In genomic region chr12:121990692-121991603, GRCh38 we compare ENCODE assay signal across 8 cellular contexts. TPM values are rescaled to one million over a fixed set of nuclear protein-coding genes. Genes with fewer than 3 reads are reported as not detected.
DNase-seq lines count a peak whose midpoint lies in the region; ATAC-seq and TF ChIP-seq lines count a peak whose summit lies in the region.

No MANE protein-coding gene starts in this region.

- no peaks in the 10 kb centered on the region for H3K9me3 ChIP-seq in right cardiac atrium (ENCODE audit: control insufficient read depth, low read length)
- no peaks in the 10 kb centered on the region for H3K9me3 ChIP-seq in tibial artery

- no peak overlapping the region for H3K4me3 ChIP-seq in GM06990 (replicated peaks; ENCODE audit: low read depth, low read length)
- H3K4me3 ChIP-seq in fibroblast of mammary gland (ENCODE audit: control insufficient read depth, low read depth, low read length): no peak overlapping the region
- no peak overlapping the region for H3K4me3 ChIP-seq in right cardiac atrium (ENCODE audit: low read length)
- H3K4me3 ChIP-seq in tibial artery: no peak overlapping the region

- H3K4me1 ChIP-seq in right cardiac atrium (ENCODE audit: control insufficient read depth, insufficient read depth, low read length) (no peaks in the 10 kb centered on the region), tibial artery (peaks cover 0 to 2% (median 0%) of the 10 kb centered on the region in 4 donors)

- intact Hi-C loops in right cardiac atrium (cut with DNase I): no loop called here
- intact Hi-C loops in tibial artery (cut with DNase I; ENCODE audit: low total_unique reads): no loop called here

- H3K27me3 ChIP-seq in GM06990 (replicated peaks; ENCODE audit: control insufficient read depth, insufficient read depth, low read length) (no peaks in the 10 kb centered on the region; the same call in 1 of the 2 replicates), right cardiac atrium (ENCODE audit: control insufficient read depth, insufficient read depth) (no peaks in the 10 kb centered on the region), tibial artery (no peaks in the 10 kb centered on the region)

- ATAC-seq in GM19438 (IDR thresholded peaks at IDR 0.05; ENCODE audit: low read depth, unreplicated experiment) (peak; percentile 69), HG03354 (IDR thresholded peaks at IDR 0.05; ENCODE audit: poor library complexity, severe bottlenecking, unreplicated experiment) (peak; percentile 83), right cardiac atrium (no peak)

- no peak for TF ChIP-seq CTCF in GM06990 (IDR thresholded peaks at IDR 0.05; ENCODE audit: insufficient read depth, low read length, poor library complexity, severe bottlenecking)
- TF ChIP-seq CTCF in fibroblast of mammary gland (conservative IDR thresholded peaks at IDR 0.05; ENCODE audit: control insufficient read depth, insufficient read depth, low read depth, low read length): no peak
- no peak for TF ChIP-seq CTCF in tibial artery (IDR thresholded peaks at IDR 0.05)

- no peak overlapping the region for H3K27ac ChIP-seq in right cardiac atrium (ENCODE audit: low read length)
- H3K27ac ChIP-seq in tibial artery: no peak overlapping the region

- peak; percentile 75 for DNase-seq in GM06990 (ENCODE audit: extremely low read depth, insufficient read length)
- peak; percentile 51 for DNase-seq in fibroblast of mammary gland (ENCODE audit: low read depth)
- DNase-seq in right cardiac atrium: no peak
- DNase-seq in tibial artery: no peak
- no peak for DNase-seq in DMS153 (lab: John Stamatoyannopoulos, UW)
- DNase-seq in HK-2 (ENCODE audit: unreplicated experiment): no peak

- no peaks in the 10 kb centered on the region for H3K36me3 ChIP-seq in GM06990 (ENCODE audit: control insufficient read depth, insufficient read depth, low read length)
- H3K36me3 ChIP-seq in tibial artery: no peaks in the 10 kb centered on the region

- WGBS in right cardiac atrium: 77% methylated on average over 10 of the region's 10 CpGs

RNA-seq across cellular contexts. Expression of gene BCL7A, which starts 30.7 kb away (rescaled TPM):
- 10 to 100 TPM in 3 of 4 donors, 1 to 10 TPM in 1; 9.5 to 13.2 (median 11.8) TPM for total RNA-seq in right cardiac atrium
- 6.7 TPM for polyA plus RNA-seq in right cardiac atrium

Comparison
In these comparisons a context has a peak if more than half of its experiments do, and no peak if none do; other contexts are left out.
1. DNase-seq: peak in GM06990 (single experiment) and fibroblast of mammary gland (single experiment); none in right cardiac atrium (0 of 3), tibial artery (0 of 2), DMS153 (single experiment) and HK-2 (single experiment).
2. ATAC-seq: peak in GM19438 (single experiment) and HG03354 (single experiment); none in right cardiac atrium (0 of 2).